ENCODE assay signal across 14 cellular contexts in genomic region chr3:105830836-105831235, GRCh38. TPM values are rescaled to one million over a fixed set of nuclear protein-coding genes. Genes with fewer than 3 reads are reported as not detected.
A peak's percentile ranks its signal among the peaks of the same experiment; 100 is the strongest.
DNase-seq lines count a peak whose midpoint lies in the region; ATAC-seq and TF ChIP-seq lines count a peak whose summit lies in the region.
"Had no signal": no experiment of that assay in that cellular context is flagged by ENCODE, and none has a peak within 500 bp of the region (broad histone marks: within the 10 kb centered on the region; RNA-seq: fewer than 3 reads in every experiment).

No MANE protein-coding gene starts in this region.

- H3K4me1 Mint-ChIP-seq in activated CD4-positive, alpha-beta T cell treated with anti-CD3 and anti-CD28 coated beads, Interleukin-2, amount 10 ng/mL, durations not matched to agents 24 days and 14 days = peaks cover 66% of the 10 kb centered on the region
- peaks cover 39% of the 10 kb centered on the region for H3K4me1 Mint-ChIP-seq in nephron

- ATAC-seq in HG03175 (IDR thresholded peaks at IDR 0.05; ENCODE audit: unreplicated experiment) = peak; percentile 42
- no peak for ATAC-seq in activated naive CD4-positive, alpha-beta T cell treated with anti-CD3 and anti-CD28 coated beads, Interleukin-2, amount 50 U/mL, for 72 hours
- ATAC-seq: A549 had no signal

- peak overlapping the region; percentile 55 for H3K4me3 Mint-ChIP-seq in activated CD4-positive, alpha-beta T cell treated with anti-CD3 and anti-CD28 coated beads, Interleukin-2, amount 10 ng/mL, durations not matched to agents 24 days and 14 days
- no peak overlapping the region for H3K4me3 Mint-ChIP-seq in nephron

- no peaks in the 10 kb centered on the region for H3K27me3 Mint-ChIP-seq in activated CD4-positive, alpha-beta T cell treated with anti-CD3 and anti-CD28 coated beads, Interleukin-2, amount 10 ng/mL, durations not matched to agents 24 days and 14 days
- H3K27me3 Mint-ChIP-seq in nephron (ENCODE audit: low read depth) = no peaks in the 10 kb centered on the region

- intact Hi-C loops in activated CD4-positive, alpha-beta T cell treated with anti-CD3 and anti-CD28 coated beads, Interleukin-2, amount 10 ng/mL, durations not matched to agents 24 days and 14 days (cut with micrococcal nuclease) = loop anchor here (10.0 kb wide), 1 partner anchor 784 kb away; no protein-coding TSS in a partner anchor
- intact Hi-C loops in stomach (cut with DNase I; ENCODE audit: low total_unique reads) = no loop called here

- H3K27me3 ChIP-seq in stomach = no peaks in the 10 kb centered on the region

- DNase-seq in activated CD4-positive, alpha-beta T cell treated with anti-CD3 and anti-CD28 coated beads, Interleukin-2, amount 10 ng/mL, durations not matched to agents 24 days and 14 days = no peak
- DNase-seq in activated CD4-positive, alpha-beta T cell treated with anti-CD3 and anti-CD28 coated beads, Interleukin-2, amount 50 U/mL, for 4 hours = no peak
- DNase-seq in activated naive CD4-positive, alpha-beta T cell treated with anti-CD3 and anti-CD28 coated beads, Interleukin-2, amount 50 U/mL, for 72 hours (ENCODE audit: low spot score in 2 of 2) = no peak
- DNase-seq in SK-N-DZ (ENCODE audit: low spot score) (no peak), DMS53 treated with DMSO at 0.1 percent for 48 hours (lab: John Stamatoyannopoulos, UW; ENCODE audit: unreplicated experiment) (no peak), stomach (no peak)
- DNase-seq: activated CD4-positive, CD25-positive, alpha-beta regulatory T cell treated with anti-CD3 and anti-CD28 coated beads, Interleukin-2, amount 50 U/mL, for 72 hours; hippocampal formation; NCI-H1930; NCI-H524 treated with DMSO at 0.1 percent for 48 hours had no signal

- TF ChIP-seq POLR2A in stomach (IDR thresholded peaks at IDR 0.05) = no peak

- no peak overlapping the region for H3K27ac ChIP-seq in stomach
- H3K27ac ChIP-seq: A549 had no signal

- WGBS in stomach, 5 donors = 85 to 93% (median 91%) methylated on average over 2 of the region's 2 CpGs

- peaks cover 0 to 3% (median 0%) of the 10 kb centered on the region in 4 donors for H3K36me3 ChIP-seq in stomach

- no peaks in the 10 kb centered on the region for H3K9me3 ChIP-seq in stomach
- H3K9me3 ChIP-seq: A549 had no signal

- no peak overlapping the region for H3K4me3 ChIP-seq in stomach
- H3K4me3 ChIP-seq: A549, smooth muscle cell had no signal

- peak overlapping the region; percentile 89 for H3K27ac Mint-ChIP-seq in activated CD4-positive, alpha-beta T cell treated with anti-CD3 and anti-CD28 coated beads, Interleukin-2, amount 10 ng/mL, durations not matched to agents 24 days and 14 days
- H3K27ac Mint-ChIP-seq in activated naive CD4-positive, alpha-beta T cell treated with anti-CD3 and anti-CD28 coated beads, Interleukin-2, amount 50 U/mL, for 72 hours = peak overlapping the region; percentile 100
- peak overlapping the region in 2 of 3 experiments; percentile 9 to 40 for H3K27ac Mint-ChIP-seq in nephron

- TF ChIP-seq CTCF in nephron (IDR thresholded peaks at IDR 0.05; ENCODE audit: unreplicated experiment in 3 of 3) (no peak), stomach (IDR thresholded peaks at IDR 0.05) (no peak)

- H3K9me3 Mint-ChIP-seq in activated CD4-positive, alpha-beta T cell treated with anti-CD3 and anti-CD28 coated beads, Interleukin-2, amount 10 ng/mL, durations not matched to agents 24 days and 14 days = peaks cover 6% of the 10 kb centered on the region
- H3K9me3 Mint-ChIP-seq in activated naive CD4-positive, alpha-beta T cell treated with anti-CD3 and anti-CD28 coated beads, Interleukin-2, amount 50 U/mL, for 72 hours = peaks cover 4 to 5% of the 10 kb centered on the region in 2 donors
- no peaks in the 10 kb centered on the region for H3K9me3 Mint-ChIP-seq in nephron

- peaks cover 3 to 39% (median 15%) of the 10 kb centered on the region in 4 donors for H3K4me1 ChIP-seq in stomach

- H3K36me3 Mint-ChIP-seq in activated CD4-positive, alpha-beta T cell treated with anti-CD3 and anti-CD28 coated beads, Interleukin-2, amount 10 ng/mL, durations not matched to agents 24 days and 14 days (ENCODE audit: low read depth) = peaks cover 62% of the 10 kb centered on the region
- H3K36me3 Mint-ChIP-seq in activated naive CD4-positive, alpha-beta T cell treated with anti-CD3 and anti-CD28 coated beads, Interleukin-2, amount 50 U/mL, for 72 hours = peaks cover 28 to 50% of the 10 kb centered on the region in 2 donors
- peaks cover 56% of the 10 kb centered on the region for H3K36me3 Mint-ChIP-seq in nephron (ENCODE audit: low read depth)

- no peak for TF ChIP-seq EP300 in stomach (IDR thresholded peaks at IDR 0.05)

RNA-seq across cellular contexts. Expression of gene CBLB, which starts 38.0 kb away (rescaled TPM):
- 177 and 183 TPM in 2 replicates for total RNA-seq in activated CD4-positive, alpha-beta T cell treated with anti-CD3 and anti-CD28 coated beads, Interleukin-2, amount 10 ng/mL, durations not matched to agents 24 days and 14 days
- 100 to 1,000 TPM in 1 of 2 donors, 10 to 100 TPM in 1; 81.3 to 107 TPM for total RNA-seq in activated naive CD4-positive, alpha-beta T cell treated with anti-CD3 and anti-CD28 coated beads, Interleukin-2, amount 50 U/mL, for 72 hours
- 6.8 and 16.0 TPM in 2 replicates for polyA plus RNA-seq in SK-N-DZ (2014; cell fraction: cytosol; rRNA removed)
- 12.1 and 17.4 TPM in 2 replicates for polyA plus RNA-seq in SK-N-DZ (2014; cell fraction: nucleus; rRNA removed)
- 10 to 100 TPM; 26.4 to 94.4 (median 75.9) TPM for total RNA-seq in stomach
- polyA plus RNA-seq in stomach = 1 to 10 TPM; 6.9 to 8.9 (median 7.2) TPM

Comparison
In these comparisons a context has a peak if more than half of its experiments do, and no peak if none do; other contexts are left out.
1. H3K27ac Mint-ChIP-seq: peak in every context shown above with its lines; median percentile 100 in activated naive CD4-positive, alpha-beta T cell treated with anti-CD3 and anti-CD28 coated beads, Interleukin-2, amount 50 U/mL, for 72 hours; 89 in activated CD4-positive, alpha-beta T cell treated with anti-CD3 and anti-CD28 coated beads, Interleukin-2, amount 10 ng/mL, durations not matched to agents 24 days and 14 days; 24 in nephron.